ENCODE assay signal across 9 cellular contexts in the genomic region with DNA sequence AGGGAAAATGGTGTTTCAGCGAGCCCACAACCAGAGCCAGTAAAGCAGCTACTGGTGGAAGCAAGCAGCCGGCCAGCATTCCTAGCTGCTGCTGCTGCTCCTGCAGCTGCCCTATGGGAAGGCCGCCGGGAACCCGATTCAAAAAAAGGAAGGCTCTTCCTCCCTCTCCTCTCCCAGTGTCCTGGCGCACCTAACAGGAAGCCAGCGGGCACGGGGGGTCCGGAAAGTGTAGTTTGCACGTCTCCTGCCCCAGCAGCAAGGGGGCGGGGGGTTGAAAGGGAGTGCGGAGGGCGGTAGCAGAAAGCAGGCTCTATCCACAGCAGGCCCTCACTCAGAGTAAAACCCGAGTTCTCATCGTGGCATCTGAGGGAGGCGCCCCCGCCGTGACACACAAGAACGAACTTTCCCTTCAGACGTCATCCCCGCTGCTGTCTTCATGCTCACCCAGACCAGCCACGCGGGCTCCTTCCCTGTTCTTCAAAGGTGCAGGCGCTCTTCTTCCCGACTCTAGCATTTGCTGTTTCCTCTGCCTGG. TPM values are rescaled to one million over a fixed set of nuclear protein-coding genes. Genes with fewer than 3 reads are reported as not detected.
DNase-seq lines count a peak whose midpoint lies in the region; ATAC-seq lines count a peak whose summit lies in the region.
"Had no signal": no experiment of that assay in that cellular context is flagged by ENCODE, and none has a peak within 500 bp of the region (broad histone marks: within the 10 kb centered on the region; RNA-seq: fewer than 3 reads in every experiment).

No MANE protein-coding gene starts in this region.

- no peak overlapping the region for H3K4me3 ChIP-seq in CD4-positive, alpha-beta memory T cell (ENCODE audit: low read length in 2 of 2)
- H3K4me3 ChIP-seq in HUES6 (ENCODE audit: low read depth, low read length) = peak overlapping the region; percentile 56

- no peak overlapping the region for H3K27ac ChIP-seq in CD4-positive, alpha-beta memory T cell (ENCODE audit: low read depth, low read length)
- peak overlapping the region; percentile 24; the same call in 1 of the 2 replicates for H3K27ac ChIP-seq in HUES6 (ENCODE audit: low read depth, low read length)

- no peak overlapping the region for H3K27ac Mint-ChIP-seq in CD4-positive, alpha-beta memory T cell
- no peak overlapping the region for H3K27ac Mint-ChIP-seq in effector memory CD8-positive, alpha-beta T cell
- no peak overlapping the region for H3K27ac Mint-ChIP-seq in stimulated activated memory B cell treated with anti-CD40 and anti-IgM and Interleukin-4, amounts not matched to agents 10 μg/mL and 1 μg/mL and 100 μg/mL, for 72 hours
- H3K27ac Mint-ChIP-seq: activated naive CD8-positive, alpha-beta T cell had no signal

- peak overlapping the region; percentile 64 for H3K9ac ChIP-seq in HUES6 (ENCODE audit: low read length)

- peak; percentile 32 for ATAC-seq in effector memory CD8-positive, alpha-beta T cell (replicated peaks)
- peak; percentile 62 for ATAC-seq in stimulated activated memory B cell treated with anti-CD40 and anti-IgM and Interleukin-4, amounts not matched to agents 10 μg/mL and 1 μg/mL and 100 μg/mL, for 72 hours
- ATAC-seq in HG02623 (IDR thresholded peaks at IDR 0.05; ENCODE audit: unreplicated experiment) = no peak
- no peak for ATAC-seq in GM21447 (IDR thresholded peaks at IDR 0.05; ENCODE audit: unreplicated experiment)
- no peak for ATAC-seq in GM21737 (IDR thresholded peaks at IDR 0.05; ENCODE audit: unreplicated experiment)

- DNase-seq in CD4-positive, alpha-beta memory T cell = no peak
- DNase-seq in effector memory CD8-positive, alpha-beta T cell = no peak
- peak; percentile 41 to 58 for DNase-seq in lung microvascular endothelial cell (ENCODE audit: low read depth in 2 of 2)

- peaks cover 0 to 1% (median 0%) of the 10 kb centered on the region in 4 donors for H3K4me1 Mint-ChIP-seq in CD4-positive, alpha-beta memory T cell
- peaks cover 0 to 2% of the 10 kb centered on the region in 2 donors for H3K4me1 Mint-ChIP-seq in effector memory CD8-positive, alpha-beta T cell (ENCODE audit: low read depth in 2 of 2)
- peaks cover 6% of the 10 kb centered on the region for H3K4me1 Mint-ChIP-seq in stimulated activated memory B cell treated with anti-CD40 and anti-IgM and Interleukin-4, amounts not matched to agents 10 μg/mL and 1 μg/mL and 100 μg/mL, for 72 hours

- H3K4me1 ChIP-seq in CD4-positive, alpha-beta memory T cell (ENCODE audit: insufficient read depth, low read length) = peaks cover 6% of the 10 kb centered on the region
- H3K4me1 ChIP-seq in HUES6 (ENCODE audit: control insufficient read depth, insufficient read depth, low read length) = peaks cover 22% of the 10 kb centered on the region

- POLR2A ChIA-PET in CD4-positive, alpha-beta memory T cell (lab: Charles Lee; ENCODE audit: partially characterized antibody) = no interaction called here

- CTCF ChIA-PET in CD4-positive, alpha-beta memory T cell (lab: Charles Lee; ENCODE audit: partially characterized antibody) = interaction anchor here (0.6 to 1.1 kb wide), 2 partner anchors 9 to 30 kb away, joined by 3 read pairs; no protein-coding TSS in a partner anchor

- intact Hi-C loops in CD4-positive, alpha-beta memory T cell (cut with micrococcal nuclease) = no loop called here

- no peaks in the 10 kb centered on the region for H3K36me3 Mint-ChIP-seq in CD4-positive, alpha-beta memory T cell
- H3K36me3 Mint-ChIP-seq in effector memory CD8-positive, alpha-beta T cell (ENCODE audit: insufficient read depth) = no peaks in the 10 kb centered on the region
- H3K36me3 Mint-ChIP-seq in stimulated activated memory B cell treated with anti-CD40 and anti-IgM and Interleukin-4, amounts not matched to agents 10 μg/mL and 1 μg/mL and 100 μg/mL, for 72 hours = no peaks in the 10 kb centered on the region
- H3K36me3 Mint-ChIP-seq: activated naive CD8-positive, alpha-beta T cell had no signal

- peak overlapping the region in 6 of 8 donors; percentile 21 to 63 (median 56) for H3K4me3 Mint-ChIP-seq in CD4-positive, alpha-beta memory T cell
- H3K4me3 Mint-ChIP-seq in effector memory CD8-positive, alpha-beta T cell = peak overlapping the region in 1 of 2 donors; percentile 21
- H3K4me3 Mint-ChIP-seq in stimulated activated memory B cell treated with anti-CD40 and anti-IgM and Interleukin-4, amounts not matched to agents 10 μg/mL and 1 μg/mL and 100 μg/mL, for 72 hours = peak overlapping the region; percentile 70
- H3K4me3 Mint-ChIP-seq: activated naive CD8-positive, alpha-beta T cell had no signal

- no peaks in the 10 kb centered on the region for H3K36me3 ChIP-seq in CD4-positive, alpha-beta memory T cell (ENCODE audit: insufficient read depth, low read length)
- no peaks in the 10 kb centered on the region for H3K36me3 ChIP-seq in HUES6 (ENCODE audit: control insufficient read depth, insufficient read depth, low read length)

- H3K9me3 ChIP-seq in CD4-positive, alpha-beta memory T cell (ENCODE audit: control insufficient read depth in 1 of 2, low read length in 2 of 2) = no peaks in the 10 kb centered on the region
- H3K9me3 ChIP-seq in HUES6 (ENCODE audit: control insufficient read depth, insufficient read depth, low read depth, low read length) = no peaks in the 10 kb centered on the region

- H3K27me3 Mint-ChIP-seq in CD4-positive, alpha-beta memory T cell = peaks cover 0 to 6% of the 10 kb centered on the region in 2 donors
- H3K27me3 Mint-ChIP-seq in effector memory CD8-positive, alpha-beta T cell = peaks cover 10 to 28% of the 10 kb centered on the region in 2 donors
- H3K27me3 Mint-ChIP-seq in stimulated activated memory B cell treated with anti-CD40 and anti-IgM and Interleukin-4, amounts not matched to agents 10 μg/mL and 1 μg/mL and 100 μg/mL, for 72 hours = peaks cover 16% of the 10 kb centered on the region
- H3K27me3 Mint-ChIP-seq: activated naive CD8-positive, alpha-beta T cell had no signal

- peaks cover 0 to 1% (median 0%) of the 10 kb centered on the region in 8 donors for H3K9me3 Mint-ChIP-seq in CD4-positive, alpha-beta memory T cell
- no peaks in the 10 kb centered on the region for H3K9me3 Mint-ChIP-seq in effector memory CD8-positive, alpha-beta T cell
- no peaks in the 10 kb centered on the region for H3K9me3 Mint-ChIP-seq in stimulated activated memory B cell treated with anti-CD40 and anti-IgM and Interleukin-4, amounts not matched to agents 10 μg/mL and 1 μg/mL and 100 μg/mL, for 72 hours

- no peaks in the 10 kb centered on the region for H3K27me3 ChIP-seq in CD4-positive, alpha-beta memory T cell (ENCODE audit: insufficient read depth, low read length)
- H3K27me3 ChIP-seq in HUES6 (ENCODE audit: control insufficient read depth, insufficient read depth, low read length) = no peaks in the 10 kb centered on the region

RNA-seq across cellular contexts. Expression of a gene that starts 16.5 kb away (rescaled TPM):
- not detected for total RNA-seq in CD4-positive, alpha-beta memory T cell
- not detected for polyA plus RNA-seq in CD4-positive, alpha-beta memory T cell
- total RNA-seq in lung microvascular endothelial cell = not detected in 2 replicates

RNA-seq across cellular contexts. Expression of a gene that starts 21.2 kb away (rescaled TPM):
- total RNA-seq in CD4-positive, alpha-beta memory T cell = 1 to 10 TPM; 2.1 to 3.1 TPM
- 1 to 10 TPM; 1.7 to 2.2 TPM for polyA plus RNA-seq in CD4-positive, alpha-beta memory T cell
- total RNA-seq in lung microvascular endothelial cell = 18.7 and 24.4 TPM in 2 replicates

Comparison
In these comparisons a context has a peak if more than half of its experiments do, and no peak if none do; other contexts are left out.
1. DNase-seq: peak in lung microvascular endothelial cell (2 of 2); none in CD4-positive, alpha-beta memory T cell (0 of 5) and effector memory CD8-positive, alpha-beta T cell (0 of 3).
2. ATAC-seq: peak in effector memory CD8-positive, alpha-beta T cell (single experiment) and stimulated activated memory B cell treated with anti-CD40 and anti-IgM and Interleukin-4, amounts not matched to agents 10 μg/mL and 1 μg/mL and 100 μg/mL, for 72 hours (single experiment); none in HG02623 (single experiment), GM21447 (single experiment) and GM21737 (single experiment).